ENCODE assay signal across 11 cellular contexts in genomic region chr3:153173758-153174516, GRCh38. TPM values are rescaled to one million over a fixed set of nuclear protein-coding genes. Genes with fewer than 3 reads are reported as not detected.
A peak's percentile ranks its signal among the peaks of the same experiment; 100 is the strongest.
DNase-seq lines count a peak whose midpoint lies in the region; ATAC-seq lines count a peak whose summit lies in the region.
"Had no signal": no experiment of that assay in that cellular context is flagged by ENCODE, and none has a peak within 500 bp of the region (broad histone marks: within the 10 kb centered on the region; RNA-seq: fewer than 3 reads in every experiment).

No MANE protein-coding gene starts in this region.

- no peak overlapping the region for H3K4me3 Mint-ChIP-seq in activated T-helper 17 cell treated with anti-CD3 and anti-CD28 coated beads, Interleukin-2, amount 50 U/mL, for 72 hours
- H3K4me3 Mint-ChIP-seq: brain; T-helper 1 cell treated with Interleukin-12 subunit alpha and Interleukin-12 subunit beta and Interleukin-4 antibody, amounts not matched to agents 30 μg/mL and 1 μg/mL, for 36 hours had no signal

- H3K36me3 Mint-ChIP-seq in activated T-helper 17 cell treated with anti-CD3 and anti-CD28 coated beads, Interleukin-2, amount 50 U/mL, for 72 hours (ENCODE audit: low read depth), result peaks cover 6% of the 10 kb centered on the region
- H3K36me3 Mint-ChIP-seq: brain had no signal

- no peaks in the 10 kb centered on the region for H3K9me3 Mint-ChIP-seq in activated T-helper 17 cell treated with anti-CD3 and anti-CD28 coated beads, Interleukin-2, amount 50 U/mL, for 72 hours

- DNase-seq in Caki2 (ENCODE audit: low read depth) (peak; percentile 19), HS-5 (ENCODE audit: low read depth) (peak; percentile 57), iPS-NIHi11 (ENCODE audit: low spot score) (peak; percentile 21), NCI-H1436 (lab: John Stamatoyannopoulos, UW) (no peak)
- DNase-seq: NCI-H510A had no signal

- no peak for ATAC-seq in activated T-helper 17 cell treated with anti-CD3 and anti-CD28 coated beads, Interleukin-2, amount 50 U/mL, for 72 hours (replicated peaks)
- no peak for ATAC-seq in GM21717 (IDR thresholded peaks at IDR 0.05; ENCODE audit: unreplicated experiment)
- no peak for ATAC-seq in HG03460 (IDR thresholded peaks at IDR 0.05; ENCODE audit: unreplicated experiment)
- no peak for ATAC-seq in HG03175 (IDR thresholded peaks at IDR 0.05; ENCODE audit: unreplicated experiment)

- no peaks in the 10 kb centered on the region for H3K27me3 Mint-ChIP-seq in activated T-helper 17 cell treated with anti-CD3 and anti-CD28 coated beads, Interleukin-2, amount 50 U/mL, for 72 hours
- H3K27me3 Mint-ChIP-seq: brain had no signal

- no peaks in the 10 kb centered on the region for H3K4me1 Mint-ChIP-seq in activated T-helper 17 cell treated with anti-CD3 and anti-CD28 coated beads, Interleukin-2, amount 50 U/mL, for 72 hours
- H3K4me1 Mint-ChIP-seq: brain had no signal

- H3K27ac Mint-ChIP-seq in activated T-helper 17 cell treated with anti-CD3 and anti-CD28 coated beads, Interleukin-2, amount 50 U/mL, for 72 hours, result peak overlapping the region; percentile 9
- H3K27ac Mint-ChIP-seq: T-helper 1 cell treated with Interleukin-12 subunit alpha and Interleukin-12 subunit beta and Interleukin-4 antibody, amounts not matched to agents 30 μg/mL and 1 μg/mL, for 36 hours had no signal

- in situ Hi-C loops in Caki2 (cut with HindIII; ENCODE audit: low pct_unique_long_range_greater_than_20kb, low sequenced_read_pairs), result no loop called here

RNA-seq across cellular contexts. Expression of gene RAP2B, which starts 11.9 kb away (rescaled TPM):
- 29.6 and 34.4 TPM in 2 replicates for total RNA-seq in Caki2 (2014; rRNA removed; shearing (Covaris generic); ENCODE audit: low replicate concordance)
- total RNA-seq in activated T-helper 17 cell treated with anti-CD3 and anti-CD28 coated beads, Interleukin-2, amount 50 U/mL, for 72 hours, result 10 to 100 TPM; 18.9 to 20.7 TPM
